ENCODE assay signal across 8 cellular contexts in genomic region chr11:76206327-76207081, GRCh38. TPM values are rescaled to one million over a fixed set of nuclear protein-coding genes. Genes with fewer than 3 reads are reported as not detected.
DNase-seq lines count a peak whose midpoint lies in the region; ATAC-seq lines count a peak whose summit lies in the region.

Gene WNT11, minus strand, starts transcription at chr11:76206502. Its CDS starts 95 bp downstream, at chr11:76206407.

- H3K79me2 ChIP-seq in trophoblast cell (ENCODE audit: control insufficient read depth, insufficient read depth, low read length, poor library complexity), result peaks cover 2% of the 10 kb centered on the region

- H3K79me1 ChIP-seq in trophoblast cell (ENCODE audit: low read length), result peaks cover 9% of the 10 kb centered on the region

- no peak within 1 kb of the TSS for H2BK5ac ChIP-seq in trophoblast cell (ENCODE audit: low read depth, low read length, poor library complexity)

- no peak within 1 kb of the TSS for H2AK5ac ChIP-seq in trophoblast cell (ENCODE audit: low read length)

- no peak within 1 kb of the TSS for H4K8ac ChIP-seq in trophoblast cell (ENCODE audit: low read depth, low read length)

- no peak within 1 kb of the TSS for H2BK12ac ChIP-seq in trophoblast cell (ENCODE audit: low read length)

- peak within 1 kb of the TSS; percentile 40 for H2AFZ ChIP-seq in trophoblast cell (ENCODE audit: insufficient read depth, low read length, poor library complexity)

- H3K4me1 Mint-ChIP-seq in activated T-helper 17 cell treated with anti-CD3 and anti-CD28 coated beads, Interleukin-2, amount 50 U/mL, for 72 hours, result no peaks in the 10 kb centered on the region

- H3K4me3 Mint-ChIP-seq in activated T-helper 17 cell treated with anti-CD3 and anti-CD28 coated beads, Interleukin-2, amount 50 U/mL, for 72 hours, result peak within 1 kb of the TSS; percentile 77

- H3K9ac ChIP-seq in trophoblast cell (ENCODE audit: low read length), result no peak within 1 kb of the TSS

- no peak within 1 kb of the TSS for H3K14ac ChIP-seq in trophoblast cell (ENCODE audit: low read length)

- H4K12ac ChIP-seq in trophoblast cell (ENCODE audit: low read depth, low read length), result peak within 1 kb of the TSS; percentile 45

- intact Hi-C loops in Right ventricle myocardium superior (cut with DNase I), result loop anchor here (2.0 kb wide), 2 partner anchors 28 to 112 kb away; no protein-coding TSS in a partner anchor

- peak within 1 kb of the TSS; percentile 64 for H3K4me3 ChIP-seq in trophoblast cell (ENCODE audit: low read depth, low read length)

- peak within 1 kb of the TSS; percentile 29 for H4K91ac ChIP-seq in trophoblast cell (ENCODE audit: low read depth, low read length)

- DNase-seq in NCI-H2171 treated with DMSO at 0.1 percent for 48 hours (lab: John Stamatoyannopoulos, UW) (peak; percentile 14), NCI-H2171 (lab: John Stamatoyannopoulos, UW) (no peak), NCI-H2196 (lab: John Stamatoyannopoulos, UW; ENCODE audit: unreplicated experiment) (peak; percentile 47), Right ventricle myocardium superior (peak; percentile 76), trophoblast cell (peak; percentile 37 to 64)

- peaks cover 34% of the 10 kb centered on the region for H3K27me3 Mint-ChIP-seq in activated T-helper 17 cell treated with anti-CD3 and anti-CD28 coated beads, Interleukin-2, amount 50 U/mL, for 72 hours

- no peak within 1 kb of the TSS for H3K27ac ChIP-seq in trophoblast cell (ENCODE audit: low read depth, low read length)

- no peaks in the 10 kb centered on the region for H3K36me3 ChIP-seq in trophoblast cell (ENCODE audit: control insufficient read depth in 1 of 2, insufficient read depth in 2 of 2, low read length in 2 of 2)

- no CpG with 5 or more reads among the region's 80 CpGs for WGBS in trophoblast cell (ENCODE audit: extremely low coverage, insufficient coverage, insufficient read length)

- ATAC-seq in activated T-helper 17 cell treated with anti-CD3 and anti-CD28 coated beads, Interleukin-2, amount 50 U/mL, for 72 hours (replicated peaks), result no peak
- ATAC-seq in Right ventricle myocardium superior (ENCODE audit: poor library complexity) (peak; percentile 28), GM21423 (IDR thresholded peaks at IDR 0.05; ENCODE audit: unreplicated experiment) (no peak), HG02840 (IDR thresholded peaks at IDR 0.05; ENCODE audit: low FRiP score, unreplicated experiment) (no peak)

- no peaks in the 10 kb centered on the region for H3K36me3 Mint-ChIP-seq in activated T-helper 17 cell treated with anti-CD3 and anti-CD28 coated beads, Interleukin-2, amount 50 U/mL, for 72 hours (ENCODE audit: low read depth)

- peaks cover 45% of the 10 kb centered on the region for H3K27me3 ChIP-seq in trophoblast cell (ENCODE audit: insufficient read depth, low read length)

- H3K4me2 ChIP-seq in trophoblast cell (ENCODE audit: low read length), result peak within 1 kb of the TSS; percentile 77

- H3K9me3 ChIP-seq in trophoblast cell (ENCODE audit: insufficient read depth, low read depth, low read length), result peaks cover 8% of the 10 kb centered on the region

- no peaks in the 10 kb centered on the region for H3K9me3 Mint-ChIP-seq in activated T-helper 17 cell treated with anti-CD3 and anti-CD28 coated beads, Interleukin-2, amount 50 U/mL, for 72 hours

- H3K18ac ChIP-seq in trophoblast cell (ENCODE audit: low read length), result peak within 1 kb of the TSS; percentile 43

- no peak within 1 kb of the TSS for H3K27ac Mint-ChIP-seq in activated T-helper 17 cell treated with anti-CD3 and anti-CD28 coated beads, Interleukin-2, amount 50 U/mL, for 72 hours

- H3K4me1 ChIP-seq in trophoblast cell (ENCODE audit: control insufficient read depth in 1 of 2, insufficient read depth in 2 of 2, low read length in 2 of 2), result peaks cover 20 to 21% of the 10 kb centered on the region in 2 experiments

- H2BK120ac ChIP-seq in trophoblast cell (ENCODE audit: insufficient read depth, low read length, poor library complexity), result no peak within 1 kb of the TSS

- H3K23ac ChIP-seq in trophoblast cell (ENCODE audit: low read length), result no peak within 1 kb of the TSS

- H3K4ac ChIP-seq in trophoblast cell (ENCODE audit: low read depth, low read length), result no peak within 1 kb of the TSS

RNA-seq across cellular contexts. Expression of gene WNT11, which starts in this region (rescaled TPM):
- not detected for total RNA-seq in activated T-helper 17 cell treated with anti-CD3 and anti-CD28 coated beads, Interleukin-2, amount 50 U/mL, for 72 hours
- 20.0 TPM for total RNA-seq in Right ventricle myocardium superior
- 19.6 and 20.6 TPM in 2 replicates for polyA plus RNA-seq in trophoblast cell (2013)

Comparison
In these comparisons a context has a peak if more than half of its experiments do, and no peak if none do; other contexts are left out.
1. RNA of gene WNT11 (total RNA-seq): 20.0 TPM in Right ventricle myocardium superior (single experiment); not detected in activated T-helper 17 cell treated with anti-CD3 and anti-CD28 coated beads, Interleukin-2, amount 50 U/mL, for 72 hours; every median in the first group is over 10 times any median in the second.